In genomic region chr3:114756506-114757279, GRCh38 we compare ENCODE assay signal across 9 cellular contexts.
DNase-seq lines count a peak whose midpoint lies in the region; ATAC-seq and TF ChIP-seq lines count a peak whose summit lies in the region.
"Had no signal": no experiment of that assay in that cellular context is flagged by ENCODE, and none has a peak within 500 bp of the region (broad histone marks: within the 10 kb centered on the region; RNA-seq: fewer than 3 reads in every experiment).

No MANE protein-coding gene starts in this region.

- peak overlapping the region; percentile 66 for H3K27ac ChIP-seq in OCI-LY3 (ENCODE audit: low read length)
- H3K27ac ChIP-seq: neutrophil had no signal

- intact Hi-C loops in activated T-helper 2 cell treated with anti-CD3 and anti-CD28 coated beads, Interferon-gamma antibody, Interleukin-2, Interleukin-4, amounts not matched to agents 10 μg/mL and 5 μg/mL and 100 μg/mL, durations not matched to agents 14 hours and 24 hours and 36 hours (cut with micrococcal nuclease), result no loop called here
- intact Hi-C loops in posterior cingulate gyrus (cut with DNase I), result no loop called here

- H3K4me1 ChIP-seq in OCI-LY3 (ENCODE audit: low read length), result peaks cover 27% of the 10 kb centered on the region

- no peaks in the 10 kb centered on the region for H4K20me1 ChIP-seq in OCI-LY3 (ENCODE audit: insufficient read depth, low read length)

- peak; percentile 11 for DNase-seq in GM10266 (ENCODE audit: extremely low spot score)
- DNase-seq in myocyte (ENCODE audit: low read depth), result peak; percentile 69
- DNase-seq in activated T-helper 2 cell treated with anti-CD3 and anti-CD28 coated beads, Interferon-gamma antibody, Interleukin-2, Interleukin-4, amounts not matched to agents 10 μg/mL and 5 μg/mL and 100 μg/mL, durations not matched to agents 14 hours and 24 hours and 36 hours (ENCODE audit: low spot score), result no peak
- DNase-seq in posterior cingulate gyrus, result no peak
- DNase-seq in activated T-cell treated with anti-CD3 and anti-CD28 coated beads, Interleukin-2, amount 50 U/mL, for 4 hours, result no peak
- DNase-seq in GM19238 (ENCODE audit: insufficient read length, low spot score), result no peak

- ATAC-seq in GM21737 (IDR thresholded peaks at IDR 0.05; ENCODE audit: unreplicated experiment), result peak; percentile 71
- no peak for ATAC-seq in activated T-cell treated with anti-CD3 and anti-CD28 coated beads, Interleukin-2, amount 50 U/mL, for 4 hours

- H3K4me3 Mint-ChIP-seq in activated T-helper 2 cell treated with anti-CD3 and anti-CD28 coated beads, Interferon-gamma antibody, Interleukin-2, Interleukin-4, amounts not matched to agents 10 μg/mL and 5 μg/mL and 100 μg/mL, durations not matched to agents 14 hours and 24 hours and 36 hours (ENCODE audit: low read depth), result no peak overlapping the region
- no peak overlapping the region for H3K4me3 Mint-ChIP-seq in activated T-cell treated with anti-CD3 and anti-CD28 coated beads, Interleukin-2, amount 50 U/mL, for 4 hours

- H3K27me3 ChIP-seq in OCI-LY3 (ENCODE audit: low read depth, low read length), result no peaks in the 10 kb centered on the region
- H3K27me3 ChIP-seq: neutrophil had no signal

- H3K9me3 Mint-ChIP-seq in activated T-helper 2 cell treated with anti-CD3 and anti-CD28 coated beads, Interferon-gamma antibody, Interleukin-2, Interleukin-4, amounts not matched to agents 10 μg/mL and 5 μg/mL and 100 μg/mL, durations not matched to agents 14 hours and 24 hours and 36 hours, result no peaks in the 10 kb centered on the region
- no peaks in the 10 kb centered on the region for H3K9me3 Mint-ChIP-seq in activated T-cell treated with anti-CD3 and anti-CD28 coated beads, Interleukin-2, amount 50 U/mL, for 4 hours

- no peak for TF ChIP-seq CTCF in GM10266 (IDR thresholded peaks at IDR 0.05; ENCODE audit: control insufficient read depth, insufficient read depth, low read depth, missing control alignments)
- TF ChIP-seq CTCF in OCI-LY3 (IDR thresholded peaks at IDR 0.05; ENCODE audit: low read depth, low read length), result no peak

- H3K4me3 ChIP-seq in OCI-LY3 (ENCODE audit: low read length), result peak overlapping the region; percentile 50

- no peak overlapping the region for H3K27ac Mint-ChIP-seq in activated T-helper 2 cell treated with anti-CD3 and anti-CD28 coated beads, Interferon-gamma antibody, Interleukin-2, Interleukin-4, amounts not matched to agents 10 μg/mL and 5 μg/mL and 100 μg/mL, durations not matched to agents 14 hours and 24 hours and 36 hours

- H3K4me1 Mint-ChIP-seq in activated T-helper 2 cell treated with anti-CD3 and anti-CD28 coated beads, Interferon-gamma antibody, Interleukin-2, Interleukin-4, amounts not matched to agents 10 μg/mL and 5 μg/mL and 100 μg/mL, durations not matched to agents 14 hours and 24 hours and 36 hours (ENCODE audit: low read depth), result no peaks in the 10 kb centered on the region
- H3K4me1 Mint-ChIP-seq in activated T-cell treated with anti-CD3 and anti-CD28 coated beads, Interleukin-2, amount 50 U/mL, for 4 hours (ENCODE audit: low read depth), result peaks cover 2% of the 10 kb centered on the region

- peak overlapping the region; percentile 24 for H3K9ac ChIP-seq in OCI-LY3 (ENCODE audit: low read length)

- H3K4me2 ChIP-seq in OCI-LY3 (ENCODE audit: low read length), result peak overlapping the region; percentile 67

- H3K36me3 Mint-ChIP-seq in activated T-helper 2 cell treated with anti-CD3 and anti-CD28 coated beads, Interferon-gamma antibody, Interleukin-2, Interleukin-4, amounts not matched to agents 10 μg/mL and 5 μg/mL and 100 μg/mL, durations not matched to agents 14 hours and 24 hours and 36 hours (ENCODE audit: low read depth), result no peaks in the 10 kb centered on the region
- H3K36me3 Mint-ChIP-seq in activated T-cell treated with anti-CD3 and anti-CD28 coated beads, Interleukin-2, amount 50 U/mL, for 4 hours (ENCODE audit: insufficient read depth), result no peaks in the 10 kb centered on the region

- H3K9me3 ChIP-seq in OCI-LY3 (ENCODE audit: insufficient read depth, low read length), result no peaks in the 10 kb centered on the region
- H3K9me3 ChIP-seq: neutrophil had no signal

- no peaks in the 10 kb centered on the region for H3K27me3 Mint-ChIP-seq in activated T-helper 2 cell treated with anti-CD3 and anti-CD28 coated beads, Interferon-gamma antibody, Interleukin-2, Interleukin-4, amounts not matched to agents 10 μg/mL and 5 μg/mL and 100 μg/mL, durations not matched to agents 14 hours and 24 hours and 36 hours (ENCODE audit: low read depth)
- H3K27me3 Mint-ChIP-seq in activated T-cell treated with anti-CD3 and anti-CD28 coated beads, Interleukin-2, amount 50 U/mL, for 4 hours (ENCODE audit: low read depth), result no peaks in the 10 kb centered on the region

- H2AFZ ChIP-seq in OCI-LY3 (ENCODE audit: low read depth, low read length), result 0 out of 2 replicates have a peak overlapping the region, but pooled peaks have one; percentile 59

- no peaks in the 10 kb centered on the region for H3K36me3 ChIP-seq in OCI-LY3 (replicated peaks; ENCODE audit: low read depth, low read length)
- H3K36me3 ChIP-seq: neutrophil had no signal

- no peaks in the 10 kb centered on the region for H3K79me2 ChIP-seq in OCI-LY3 (ENCODE audit: low read length)

Comparison
In these comparisons a context has a peak if more than half of its experiments do, and no peak if none do; other contexts are left out.
1. DNase-seq: peak in GM10266 (single experiment) and myocyte (single experiment); none in activated T-helper 2 cell treated with anti-CD3 and anti-CD28 coated beads, Interferon-gamma antibody, Interleukin-2, Interleukin-4, amounts not matched to agents 10 μg/mL and 5 μg/mL and 100 μg/mL, durations not matched to agents 14 hours and 24 hours and 36 hours (single experiment), posterior cingulate gyrus (0 of 10), activated T-cell treated with anti-CD3 and anti-CD28 coated beads, Interleukin-2, amount 50 U/mL, for 4 hours (single experiment) and GM19238 (single experiment).